ENCODE assay signal across 12 cellular contexts in the genomic region with DNA sequence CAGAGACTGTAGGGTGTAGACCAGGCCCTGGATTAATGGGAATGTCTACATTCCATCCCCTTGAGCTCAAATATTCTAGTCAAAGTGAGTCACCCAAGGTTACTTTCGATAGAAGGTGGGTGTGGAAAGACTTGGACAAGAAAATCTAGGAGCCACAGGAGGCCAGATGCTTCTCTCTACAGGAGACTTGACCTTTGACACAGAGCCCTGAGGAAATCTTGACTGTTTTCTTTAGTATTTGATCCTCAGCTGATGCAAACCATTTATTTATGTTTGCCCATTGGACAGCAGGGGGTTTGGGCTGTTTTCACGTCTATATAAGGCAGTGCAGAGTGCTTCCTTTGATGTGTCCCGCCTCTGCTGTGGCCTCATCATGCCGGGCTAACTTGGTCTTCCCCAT. TPM values are rescaled to one million over a fixed set of nuclear protein-coding genes. Genes with fewer than 3 reads are reported as not detected.
DNase-seq lines count a peak whose midpoint lies in the region; ATAC-seq and TF ChIP-seq lines count a peak whose summit lies in the region.
"Had no signal": no experiment of that assay in that cellular context is flagged by ENCODE, and none has a peak within 500 bp of the region (broad histone marks: within the 10 kb centered on the region; RNA-seq: fewer than 3 reads in every experiment).

No MANE protein-coding gene starts in this region.

- H3K79me2 ChIP-seq in SK-N-SH (ENCODE audit: insufficient read depth), result no peaks in the 10 kb centered on the region

- H3K36me3 ChIP-seq in SK-N-SH (replicated peaks in 1 of 2; ENCODE audit: control insufficient read depth in 1 of 2, insufficient read depth in 2 of 2, low read length in 1 of 2), result no peaks in the 10 kb centered on the region
- no peaks in the 10 kb centered on the region for H3K36me3 ChIP-seq in body of pancreas (replicated peaks in 1 of 2; ENCODE audit: insufficient read depth in 1 of 2, low read depth in 2 of 2)

- H3K9ac ChIP-seq in SK-N-SH, result no peak overlapping the region

- TF ChIP-seq EP300 in SK-N-SH (IDR thresholded peaks at IDR 0.05; ENCODE audit: borderline replicate concordance in 1 of 2, low read depth in 1 of 2, low read length in 1 of 2), result no peak

- no peak for TF ChIP-seq RAD21 in SK-N-SH (IDR thresholded peaks at IDR 0.05; ENCODE audit: low read length)

- TF ChIP-seq CTCF in SK-N-SH (IDR thresholded peaks at IDR 0.05) (no peak), body of pancreas (IDR thresholded peaks at IDR 0.05) (no peak)

- no peaks in the 10 kb centered on the region for H3F3A ChIP-seq in SK-N-SH (replicated peaks; ENCODE audit: insufficient read depth)

- H3K4me3 ChIP-seq in SK-N-SH (ENCODE audit: low read depth in 2 of 2, low read length in 1 of 2), result no peak overlapping the region
- no peak overlapping the region for H3K4me3 ChIP-seq in body of pancreas
- H3K4me3 ChIP-seq: dorsolateral prefrontal cortex had no signal

- CTCF ChIA-PET in SK-N-SH (lab: Yijun Ruan, JAX), result interaction anchor here (0.7 to 0.9 kb wide), 2 partner anchors 24 to 246 kb away, joined by 3 to 4 read pairs; no protein-coding TSS in a partner anchor

- H2AFZ ChIP-seq in SK-N-SH (ENCODE audit: low read depth), result 0 out of 2 replicates have a peak overlapping the region, but pooled peaks have one; percentile 35

- 60% methylated on average over 4 of the region's 4 CpGs for WGBS in SK-N-SH (ENCODE audit: low lambda C conversion rate)
- 63 to 76% methylated on average over 4 of the region's 4 CpGs for WGBS in body of pancreas, 2 donors

- no peak for TF ChIP-seq POLR2A in body of pancreas (IDR thresholded peaks at IDR 0.05)

- no peak overlapping the region for H3K4me2 ChIP-seq in SK-N-SH

- H4K20me1 ChIP-seq in SK-N-SH (ENCODE audit: insufficient read depth), result no peaks in the 10 kb centered on the region

- H3K9me3 ChIP-seq in SK-N-SH (no peaks in the 10 kb centered on the region), body of pancreas (no peaks in the 10 kb centered on the region)

- POLR2A ChIA-PET in SK-N-SH (lab: Yijun Ruan, JAX), result no interaction called here

- H3K4me1 ChIP-seq in SK-N-SH (ENCODE audit: control insufficient read depth in 1 of 2, insufficient read depth in 2 of 2, low read depth in 1 of 2, low read length in 1 of 2), result peaks cover 0 to 10% of the 10 kb centered on the region in 2 experiments; a peak in 1 of 4 replicates
- H3K4me1 ChIP-seq in body of pancreas, result no peaks in the 10 kb centered on the region

- H3K27ac ChIP-seq in SK-N-SH (ENCODE audit: low read depth in 2 of 2, low read length in 1 of 2), result no peak overlapping the region
- no peak overlapping the region for H3K27ac ChIP-seq in body of pancreas

- H3K27me3 ChIP-seq in SK-N-SH (ENCODE audit: insufficient read depth), result no peaks in the 10 kb centered on the region
- no peaks in the 10 kb centered on the region for H3K27me3 ChIP-seq in body of pancreas
- H3K27me3 ChIP-seq: dorsolateral prefrontal cortex had no signal

- H3K9me2 ChIP-seq in SK-N-SH, result no peaks in the 10 kb centered on the region

- intact Hi-C loops in body of pancreas (cut with DNase I), result no loop called here

- ATAC-seq in body of pancreas (no peak), HG02840 (IDR thresholded peaks at IDR 0.05; ENCODE audit: low FRiP score, unreplicated experiment) (no peak)

- DNase-seq in NCI-H146 (lab: John Stamatoyannopoulos, UW) (peak; percentile 37), NCI-H146 treated with DMSO at 0.1 percent for 48 hours (lab: John Stamatoyannopoulos, UW; ENCODE audit: unreplicated experiment) (no peak), SK-N-SH (no peak), fibroblast of the conjunctiva (ENCODE audit: low read depth) (peak; percentile 75), smooth muscle cell of the brain vasculature (ENCODE audit: low read depth, low spot score) (peak; percentile 99), body of pancreas (no peak), SK-N-DZ (ENCODE audit: low spot score) (no peak)
- DNase-seq: 8988T, dorsolateral prefrontal cortex, GDM1, NCI-H1048 had no signal

TF ChIP-seq in SK-N-SH, 30 proteins besides CTCF, POLR2A, EP300 and RAD21:
- TF ChIP-seq RFX5 (IDR thresholded peaks at IDR 0.05; ENCODE audit: low read length) (no peak), FOSL2 (IDR thresholded peaks at IDR 0.05; ENCODE audit: borderline replicate concordance, low read depth) (peak; percentile 17; the same call in 1 of the 2 replicates), EZH2phosphoT487 (IDR thresholded peaks at IDR 0.05; ENCODE audit: borderline replicate concordance, low read depth) (no peak), MXI1 (IDR thresholded peaks at IDR 0.05; ENCODE audit: low read depth, low read length) (no peak), USF2 (IDR thresholded peaks at IDR 0.05; ENCODE audit: borderline replicate concordance, low read depth, low read length) (no peak), PBX3 (IDR thresholded peaks at IDR 0.05) (no peak), SIN3A (IDR thresholded peaks at IDR 0.05; ENCODE audit: borderline replicate concordance, low read depth, low read length) (no peak)

RNA-seq across cellular contexts. Expression of gene MAP3K7CL, which starts 15.7 kb away (rescaled TPM):
- 2.3 and 5.2 TPM in 2 replicates for polyA plus RNA-seq in SK-N-SH (2012; rRNA removed)
- polyA plus RNA-seq in SK-N-SH (2012; cell fraction: cytosol; rRNA removed), result 4.1 and 5.1 TPM in 2 replicates
- 1.3 and 2.0 TPM in 2 replicates for polyA plus RNA-seq in SK-N-SH (2012; cell fraction: nucleus; rRNA removed)
- 10 to 100 TPM in 1 of 2 donors, 1 to 10 TPM in 1; 5.2 to 12.5 TPM for total RNA-seq in body of pancreas
- 0.80 and 1.5 TPM in 2 replicates for polyA plus RNA-seq in SK-N-DZ (2014; cell fraction: cytosol; rRNA removed)
- 1.1 and 2.1 TPM in 2 replicates for polyA plus RNA-seq in SK-N-DZ (2014; cell fraction: nucleus; rRNA removed)

RNA-seq across cellular contexts. Expression of gene CCT8, which starts 41.3 kb away (rescaled TPM):
- 102 and 105 TPM in 2 replicates for polyA plus RNA-seq in SK-N-SH (2012; rRNA removed)
- polyA plus RNA-seq in SK-N-SH (2012; cell fraction: cytosol; rRNA removed), result 150 and 189 TPM in 2 replicates
- polyA plus RNA-seq in SK-N-SH (2012; cell fraction: nucleus; rRNA removed), result 45.9 and 84.7 TPM in 2 replicates
- total RNA-seq in body of pancreas, result 10 to 100 TPM; 46.1 to 73.4 TPM
- 337 and 354 TPM in 2 replicates for polyA plus RNA-seq in SK-N-DZ (2014; cell fraction: cytosol; rRNA removed)
- 193 and 255 TPM in 2 replicates for polyA plus RNA-seq in SK-N-DZ (2014; cell fraction: nucleus; rRNA removed)

Comparison
In these comparisons a context has a peak if more than half of its experiments do, and no peak if none do; other contexts are left out.
1. DNase-seq: peak in NCI-H146 (single experiment), fibroblast of the conjunctiva (single experiment) and smooth muscle cell of the brain vasculature (single experiment); none in NCI-H146 treated with DMSO at 0.1 percent for 48 hours (single experiment), SK-N-SH (single experiment), body of pancreas (0 of 4) and SK-N-DZ (single experiment).